ENCODE assay signal across 1 cellular context in the genomic region with DNA sequence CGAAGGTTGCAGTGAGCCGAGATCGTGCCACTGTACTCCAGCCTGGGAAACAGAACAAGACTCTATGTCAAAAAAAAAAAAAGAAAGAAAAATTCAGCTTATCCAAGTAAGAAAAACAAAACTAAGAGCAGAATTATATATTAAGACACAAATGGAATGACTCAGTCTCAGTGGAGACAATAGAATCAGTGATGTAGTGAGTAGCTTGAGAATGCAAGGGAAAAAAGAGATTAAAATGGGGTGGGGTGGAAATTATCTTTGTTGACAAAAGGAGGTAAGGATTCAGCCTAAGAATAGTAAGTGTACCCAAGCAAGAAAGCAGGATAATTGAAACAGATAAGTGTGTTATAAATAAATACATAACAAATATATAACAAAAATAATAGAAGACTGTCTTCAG.
TF ChIP-seq lines count a peak whose summit lies in the region.

No MANE protein-coding gene starts in this region.

TF ChIP-seq in WTC11, 78 proteins besides CTCF, POLR2A, EP300 and RAD21:
- TF ChIP-seq, protein P1, sequence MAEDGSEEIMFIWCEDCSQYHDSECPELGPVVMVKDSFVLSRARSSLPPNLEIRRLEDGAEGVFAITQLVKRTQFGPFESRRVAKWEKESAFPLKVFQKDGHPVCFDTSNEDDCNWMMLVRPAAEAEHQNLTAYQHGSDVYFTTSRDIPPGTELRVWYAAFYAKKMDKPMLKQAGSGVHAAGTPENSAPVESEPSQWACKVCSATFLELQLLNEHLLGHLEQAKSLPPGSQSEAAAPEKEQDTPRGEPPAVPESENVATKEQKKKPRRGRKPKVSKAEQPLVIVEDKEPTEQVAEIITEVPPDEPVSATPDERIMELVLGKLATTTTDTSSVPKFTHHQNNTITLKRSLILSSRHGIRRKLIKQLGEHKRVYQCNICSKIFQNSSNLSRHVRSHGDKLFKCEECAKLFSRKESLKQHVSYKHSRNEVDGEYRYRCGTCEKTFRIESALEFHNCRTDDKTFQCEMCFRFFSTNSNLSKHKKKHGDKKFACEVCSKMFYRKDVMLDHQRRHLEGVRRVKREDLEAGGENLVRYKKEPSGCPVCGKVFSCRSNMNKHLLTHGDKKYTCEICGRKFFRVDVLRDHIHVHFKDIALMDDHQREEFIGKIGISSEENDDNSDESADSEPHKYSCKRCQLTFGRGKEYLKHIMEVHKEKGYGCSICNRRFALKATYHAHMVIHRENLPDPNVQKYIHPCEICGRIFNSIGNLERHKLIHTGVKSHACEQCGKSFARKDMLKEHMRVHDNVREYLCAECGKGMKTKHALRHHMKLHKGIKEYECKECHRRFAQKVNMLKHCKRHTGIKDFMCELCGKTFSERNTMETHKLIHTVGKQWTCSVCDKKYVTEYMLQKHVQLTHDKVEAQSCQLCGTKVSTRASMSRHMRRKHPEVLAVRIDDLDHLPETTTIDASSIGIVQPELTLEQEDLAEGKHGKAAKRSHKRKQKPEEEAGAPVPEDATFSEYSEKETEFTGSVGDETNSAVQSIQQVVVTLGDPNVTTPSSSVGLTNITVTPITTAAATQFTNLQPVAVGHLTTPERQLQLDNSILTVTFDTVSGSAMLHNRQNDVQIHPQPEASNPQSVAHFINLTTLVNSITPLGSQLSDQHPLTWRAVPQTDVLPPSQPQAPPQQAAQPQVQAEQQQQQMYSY (CRISPR knock-in tag; IDR thresholded peaks at IDR 0.05) = no peak
- TF ChIP-seq MXD4 (CRISPR knock-in tag; IDR thresholded peaks at IDR 0.05; ENCODE audit: borderline replicate concordance) (no peak), ETV6 (CRISPR knock-in tag; IDR thresholded peaks at IDR 0.05) (no peak), ZNF121 (CRISPR knock-in tag; IDR thresholded peaks at IDR 0.05) (no peak), GRHL2 (CRISPR knock-in tag; IDR thresholded peaks at IDR 0.05; ENCODE audit: insufficient replicate concordance, severe bottlenecking) (no peak), GABPB1 (CRISPR knock-in tag; IDR thresholded peaks at IDR 0.05) (no peak), ELF4 (CRISPR knock-in tag; IDR thresholded peaks at IDR 0.05; ENCODE audit: low read depth) (no peak)
- TF ChIP-seq, protein P2, sequence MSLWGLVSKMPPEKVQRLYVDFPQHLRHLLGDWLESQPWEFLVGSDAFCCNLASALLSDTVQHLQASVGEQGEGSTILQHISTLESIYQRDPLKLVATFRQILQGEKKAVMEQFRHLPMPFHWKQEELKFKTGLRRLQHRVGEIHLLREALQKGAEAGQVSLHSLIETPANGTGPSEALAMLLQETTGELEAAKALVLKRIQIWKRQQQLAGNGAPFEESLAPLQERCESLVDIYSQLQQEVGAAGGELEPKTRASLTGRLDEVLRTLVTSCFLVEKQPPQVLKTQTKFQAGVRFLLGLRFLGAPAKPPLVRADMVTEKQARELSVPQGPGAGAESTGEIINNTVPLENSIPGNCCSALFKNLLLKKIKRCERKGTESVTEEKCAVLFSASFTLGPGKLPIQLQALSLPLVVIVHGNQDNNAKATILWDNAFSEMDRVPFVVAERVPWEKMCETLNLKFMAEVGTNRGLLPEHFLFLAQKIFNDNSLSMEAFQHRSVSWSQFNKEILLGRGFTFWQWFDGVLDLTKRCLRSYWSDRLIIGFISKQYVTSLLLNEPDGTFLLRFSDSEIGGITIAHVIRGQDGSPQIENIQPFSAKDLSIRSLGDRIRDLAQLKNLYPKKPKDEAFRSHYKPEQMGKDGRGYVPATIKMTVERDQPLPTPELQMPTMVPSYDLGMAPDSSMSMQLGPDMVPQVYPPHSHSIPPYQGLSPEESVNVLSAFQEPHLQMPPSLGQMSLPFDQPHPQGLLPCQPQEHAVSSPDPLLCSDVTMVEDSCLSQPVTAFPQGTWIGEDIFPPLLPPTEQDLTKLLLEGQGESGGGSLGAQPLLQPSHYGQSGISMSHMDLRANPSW (CRISPR knock-in tag; conservative IDR thresholded peaks at IDR 0.05; ENCODE audit: low read depth) = no peak
- TF ChIP-seq, protein P3, sequence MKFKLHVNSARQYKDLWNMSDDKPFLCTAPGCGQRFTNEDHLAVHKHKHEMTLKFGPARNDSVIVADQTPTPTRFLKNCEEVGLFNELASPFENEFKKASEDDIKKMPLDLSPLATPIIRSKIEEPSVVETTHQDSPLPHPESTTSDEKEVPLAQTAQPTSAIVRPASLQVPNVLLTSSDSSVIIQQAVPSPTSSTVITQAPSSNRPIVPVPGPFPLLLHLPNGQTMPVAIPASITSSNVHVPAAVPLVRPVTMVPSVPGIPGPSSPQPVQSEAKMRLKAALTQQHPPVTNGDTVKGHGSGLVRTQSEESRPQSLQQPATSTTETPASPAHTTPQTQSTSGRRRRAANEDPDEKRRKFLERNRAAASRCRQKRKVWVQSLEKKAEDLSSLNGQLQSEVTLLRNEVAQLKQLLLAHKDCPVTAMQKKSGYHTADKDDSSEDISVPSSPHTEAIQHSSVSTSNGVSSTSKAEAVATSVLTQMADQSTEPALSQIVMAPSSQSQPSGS (CRISPR knock-in tag; IDR thresholded peaks at IDR 0.05; ENCODE audit: borderline replicate concordance, low read depth) = no peak
- TF ChIP-seq, protein P4, sequence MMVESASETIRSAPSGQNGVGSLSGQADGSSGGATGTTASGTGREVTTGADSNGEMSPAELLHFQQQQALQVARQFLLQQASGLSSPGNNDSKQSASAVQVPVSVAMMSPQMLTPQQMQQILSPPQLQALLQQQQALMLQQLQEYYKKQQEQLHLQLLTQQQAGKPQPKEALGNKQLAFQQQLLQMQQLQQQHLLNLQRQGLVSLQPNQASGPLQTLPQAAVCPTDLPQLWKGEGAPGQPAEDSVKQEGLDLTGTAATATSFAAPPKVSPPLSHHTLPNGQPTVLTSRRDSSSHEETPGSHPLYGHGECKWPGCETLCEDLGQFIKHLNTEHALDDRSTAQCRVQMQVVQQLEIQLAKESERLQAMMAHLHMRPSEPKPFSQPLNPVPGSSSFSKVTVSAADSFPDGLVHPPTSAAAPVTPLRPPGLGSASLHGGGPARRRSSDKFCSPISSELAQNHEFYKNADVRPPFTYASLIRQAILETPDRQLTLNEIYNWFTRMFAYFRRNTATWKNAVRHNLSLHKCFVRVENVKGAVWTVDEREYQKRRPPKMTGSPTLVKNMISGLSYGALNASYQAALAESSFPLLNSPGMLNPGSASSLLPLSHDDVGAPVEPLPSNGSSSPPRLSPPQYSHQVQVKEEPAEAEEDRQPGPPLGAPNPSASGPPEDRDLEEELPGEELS (CRISPR knock-in tag; IDR thresholded peaks at IDR 0.05) = no peak
- TF ChIP-seq, protein P5, sequence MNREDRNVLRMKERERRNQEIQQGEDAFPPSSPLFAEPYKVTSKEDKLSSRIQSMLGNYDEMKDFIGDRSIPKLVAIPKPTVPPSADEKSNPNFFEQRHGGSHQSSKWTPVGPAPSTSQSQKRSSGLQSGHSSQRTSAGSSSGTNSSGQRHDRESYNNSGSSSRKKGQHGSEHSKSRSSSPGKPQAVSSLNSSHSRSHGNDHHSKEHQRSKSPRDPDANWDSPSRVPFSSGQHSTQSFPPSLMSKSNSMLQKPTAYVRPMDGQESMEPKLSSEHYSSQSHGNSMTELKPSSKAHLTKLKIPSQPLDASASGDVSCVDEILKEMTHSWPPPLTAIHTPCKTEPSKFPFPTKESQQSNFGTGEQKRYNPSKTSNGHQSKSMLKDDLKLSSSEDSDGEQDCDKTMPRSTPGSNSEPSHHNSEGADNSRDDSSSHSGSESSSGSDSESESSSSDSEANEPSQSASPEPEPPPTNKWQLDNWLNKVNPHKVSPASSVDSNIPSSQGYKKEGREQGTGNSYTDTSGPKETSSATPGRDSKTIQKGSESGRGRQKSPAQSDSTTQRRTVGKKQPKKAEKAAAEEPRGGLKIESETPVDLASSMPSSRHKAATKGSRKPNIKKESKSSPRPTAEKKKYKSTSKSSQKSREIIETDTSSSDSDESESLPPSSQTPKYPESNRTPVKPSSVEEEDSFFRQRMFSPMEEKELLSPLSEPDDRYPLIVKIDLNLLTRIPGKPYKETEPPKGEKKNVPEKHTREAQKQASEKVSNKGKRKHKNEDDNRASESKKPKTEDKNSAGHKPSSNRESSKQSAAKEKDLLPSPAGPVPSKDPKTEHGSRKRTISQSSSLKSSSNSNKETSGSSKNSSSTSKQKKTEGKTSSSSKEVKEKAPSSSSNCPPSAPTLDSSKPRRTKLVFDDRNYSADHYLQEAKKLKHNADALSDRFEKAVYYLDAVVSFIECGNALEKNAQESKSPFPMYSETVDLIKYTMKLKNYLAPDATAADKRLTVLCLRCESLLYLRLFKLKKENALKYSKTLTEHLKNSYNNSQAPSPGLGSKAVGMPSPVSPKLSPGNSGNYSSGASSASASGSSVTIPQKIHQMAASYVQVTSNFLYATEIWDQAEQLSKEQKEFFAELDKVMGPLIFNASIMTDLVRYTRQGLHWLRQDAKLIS (CRISPR knock-in tag; IDR thresholded peaks at IDR 0.05; ENCODE audit: borderline replicate concordance) = no peak
- TF ChIP-seq, protein P6, sequence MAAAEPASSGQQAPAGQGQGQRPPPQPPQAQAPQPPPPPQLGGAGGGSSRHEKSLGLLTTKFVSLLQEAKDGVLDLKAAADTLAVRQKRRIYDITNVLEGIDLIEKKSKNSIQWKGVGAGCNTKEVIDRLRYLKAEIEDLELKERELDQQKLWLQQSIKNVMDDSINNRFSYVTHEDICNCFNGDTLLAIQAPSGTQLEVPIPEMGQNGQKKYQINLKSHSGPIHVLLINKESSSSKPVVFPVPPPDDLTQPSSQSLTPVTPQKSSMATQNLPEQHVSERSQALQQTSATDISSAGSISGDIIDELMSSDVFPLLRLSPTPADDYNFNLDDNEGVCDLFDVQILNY (CRISPR knock-in tag; IDR thresholded peaks at IDR 0.05) = no peak
- TF ChIP-seq, protein P7, sequence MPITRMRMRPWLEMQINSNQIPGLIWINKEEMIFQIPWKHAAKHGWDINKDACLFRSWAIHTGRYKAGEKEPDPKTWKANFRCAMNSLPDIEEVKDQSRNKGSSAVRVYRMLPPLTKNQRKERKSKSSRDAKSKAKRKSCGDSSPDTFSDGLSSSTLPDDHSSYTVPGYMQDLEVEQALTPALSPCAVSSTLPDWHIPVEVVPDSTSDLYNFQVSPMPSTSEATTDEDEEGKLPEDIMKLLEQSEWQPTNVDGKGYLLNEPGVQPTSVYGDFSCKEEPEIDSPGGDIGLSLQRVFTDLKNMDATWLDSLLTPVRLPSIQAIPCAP (CRISPR knock-in tag; IDR thresholded peaks at IDR 0.05) = no peak
TF ChIP-seq in WTC11: peak in this region for 0.
